In the genomic region with DNA sequence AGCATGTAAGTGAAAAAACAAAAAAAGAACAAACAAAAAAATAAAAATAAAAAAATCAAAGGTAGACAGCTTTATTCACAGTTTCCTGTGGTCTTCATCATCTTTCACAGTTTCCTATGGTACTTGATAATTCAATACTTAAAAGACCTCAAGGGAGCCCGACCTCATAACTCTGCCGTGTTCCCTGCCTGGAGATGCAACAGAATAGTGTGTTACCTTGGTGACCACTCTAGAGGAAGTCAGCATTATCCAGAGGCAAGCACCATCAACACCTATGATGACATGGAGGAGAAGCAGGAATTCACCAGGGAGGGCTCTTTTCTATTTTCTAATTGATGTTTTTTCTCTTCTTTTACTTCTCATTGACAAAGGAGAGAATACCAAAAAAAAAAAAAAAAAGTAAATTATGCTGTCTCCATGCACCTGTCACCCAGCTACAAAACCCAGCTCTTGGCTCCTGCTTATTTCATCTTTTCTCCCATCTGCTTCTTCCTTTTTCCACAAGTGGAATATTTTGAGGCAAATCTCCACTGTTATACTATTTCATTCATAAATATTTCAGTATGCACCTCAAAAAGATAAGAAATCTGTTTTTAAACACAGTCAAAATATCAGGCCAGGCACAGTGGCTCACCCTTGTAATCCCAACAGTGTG, we compare ENCODE assay signal across 1 cellular context.
TF ChIP-seq lines count a peak whose summit lies in the region.

No MANE protein-coding gene starts in this region.

TF ChIP-seq in IMR-90, 13 proteins besides CTCF, POLR2A, EP300 and RAD21:
- no peak for TF ChIP-seq MXI1 (IDR thresholded peaks at IDR 0.05; ENCODE audit: borderline replicate concordance, low read depth, low read length)
- TF ChIP-seq BHLHE40 (IDR thresholded peaks at IDR 0.05; ENCODE audit: low read depth, low read length) = no peak
- TF ChIP-seq SMC3 (IDR thresholded peaks at IDR 0.05; ENCODE audit: low read depth, low read length) = no peak
- TF ChIP-seq, protein P1, sequence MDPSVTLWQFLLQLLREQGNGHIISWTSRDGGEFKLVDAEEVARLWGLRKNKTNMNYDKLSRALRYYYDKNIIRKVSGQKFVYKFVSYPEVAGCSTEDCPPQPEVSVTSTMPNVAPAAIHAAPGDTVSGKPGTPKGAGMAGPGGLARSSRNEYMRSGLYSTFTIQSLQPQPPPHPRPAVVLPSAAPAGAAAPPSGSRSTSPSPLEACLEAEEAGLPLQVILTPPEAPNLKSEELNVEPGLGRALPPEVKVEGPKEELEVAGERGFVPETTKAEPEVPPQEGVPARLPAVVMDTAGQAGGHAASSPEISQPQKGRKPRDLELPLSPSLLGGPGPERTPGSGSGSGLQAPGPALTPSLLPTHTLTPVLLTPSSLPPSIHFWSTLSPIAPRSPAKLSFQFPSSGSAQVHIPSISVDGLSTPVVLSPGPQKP (IDR thresholded peaks at IDR 0.05; ENCODE audit: borderline replicate concordance, low read depth, low read length) = no peak
- no peak for TF ChIP-seq RCOR1 (IDR thresholded peaks at IDR 0.05; ENCODE audit: insufficient replicate concordance, low read length)
- TF ChIP-seq MAFK (IDR thresholded peaks at IDR 0.05; ENCODE audit: low read depth, low read length) = no peak
- TF ChIP-seq CHD1 (IDR thresholded peaks at IDR 0.05; ENCODE audit: low read depth, low read length) = no peak
- TF ChIP-seq CEBPB (IDR thresholded peaks at IDR 0.05; ENCODE audit: low read depth, low read length) = no peak
- TF ChIP-seq RFX5 (IDR thresholded peaks at IDR 0.05; ENCODE audit: low read depth, low read length) = no peak
- TF ChIP-seq NFE2L2 (IDR thresholded peaks at IDR 0.05; ENCODE audit: low read depth, low read length) = no peak
- TF ChIP-seq MAZ (IDR thresholded peaks at IDR 0.05; ENCODE audit: borderline replicate concordance, low read depth, low read length) = no peak
- TF ChIP-seq FOS (IDR thresholded peaks at IDR 0.05; ENCODE audit: low read depth, low read length) = no peak
- TF ChIP-seq, protein P2, sequence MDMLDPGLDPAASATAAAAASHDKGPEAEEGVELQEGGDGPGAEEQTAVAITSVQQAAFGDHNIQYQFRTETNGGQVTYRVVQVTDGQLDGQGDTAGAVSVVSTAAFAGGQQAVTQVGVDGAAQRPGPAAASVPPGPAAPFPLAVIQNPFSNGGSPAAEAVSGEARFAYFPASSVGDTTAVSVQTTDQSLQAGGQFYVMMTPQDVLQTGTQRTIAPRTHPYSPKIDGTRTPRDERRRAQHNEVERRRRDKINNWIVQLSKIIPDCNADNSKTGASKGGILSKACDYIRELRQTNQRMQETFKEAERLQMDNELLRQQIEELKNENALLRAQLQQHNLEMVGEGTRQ (IDR thresholded peaks at IDR 0.05; ENCODE audit: low read depth, low read length) = no peak
